Comparison of ENCODE assay signal across 22 cellular contexts in genomic region chr9:83681490-83681889, GRCh38. TPM values are rescaled to one million over a fixed set of nuclear protein-coding genes. Genes with fewer than 3 reads are reported as not detected.
A peak's percentile ranks its signal among the peaks of the same experiment; 100 is the strongest.
DNase-seq lines count a peak whose midpoint lies in the region; ATAC-seq and TF ChIP-seq lines count a peak whose summit lies in the region.
"Had no signal": no experiment of that assay in that cellular context is flagged by ENCODE, and none has a peak within 500 bp of the region (broad histone marks: within the 10 kb centered on the region; RNA-seq: fewer than 3 reads in every experiment).

No MANE protein-coding gene starts in this region.

- H3K9me3 Mint-ChIP-seq in activated T-cell treated with anti-CD3 and anti-CD28 coated beads, Interleukin-2, amount 50 U/mL, for 72 hours: no peaks in the 10 kb centered on the region
- H3K9me3 Mint-ChIP-seq in CD8-positive, alpha-beta T cell: no peaks in the 10 kb centered on the region
- no peaks in the 10 kb centered on the region for H3K9me3 Mint-ChIP-seq in central memory CD8-positive, alpha-beta T cell
- H3K9me3 Mint-ChIP-seq: CD4-positive, CD25-positive, alpha-beta regulatory T cell had no signal

- no peak for ATAC-seq in activated T-cell treated with anti-CD3 and anti-CD28 coated beads, Interleukin-2, amount 50 U/mL, for 72 hours (replicated peaks in 1 of 2)
- no peak for ATAC-seq in CD8-positive, alpha-beta T cell
- peak; percentile 61 for ATAC-seq in HG02885 (IDR thresholded peaks at IDR 0.05; ENCODE audit: poor library complexity, unreplicated experiment)
- ATAC-seq in central memory CD8-positive, alpha-beta T cell (replicated peaks; ENCODE audit: extremely low read depth, poor library complexity, severe bottlenecking): no peak
- ATAC-seq in GM19397 (IDR thresholded peaks at IDR 0.05; ENCODE audit: unreplicated experiment): no peak
- no peak for ATAC-seq in mucosa of descending colon
- ATAC-seq: HepG2 had no signal

- H3K27ac Mint-ChIP-seq in activated T-cell treated with anti-CD3 and anti-CD28 coated beads, Interleukin-2, amount 50 U/mL, for 72 hours: peak overlapping the region; percentile 20
- peak overlapping the region; percentile 4 for H3K27ac Mint-ChIP-seq in CD8-positive, alpha-beta T cell
- peak overlapping the region; percentile 78 for H3K27ac Mint-ChIP-seq in central memory CD8-positive, alpha-beta T cell (ENCODE audit: low read depth)

- POLR2A ChIA-PET in CD8-positive, alpha-beta T cell (lab: Charles Lee): no interaction called here

- no peak overlapping the region for H3K4me3 ChIP-seq in CD8-positive, alpha-beta T cell (ENCODE audit: low read depth, low read length)
- H3K4me3 ChIP-seq in mucosa of descending colon: no peak overlapping the region
- H3K4me3 ChIP-seq: HAP-1 had no signal

- peaks cover 2% of the 10 kb centered on the region for H3K4me1 ChIP-seq in CD8-positive, alpha-beta T cell (ENCODE audit: insufficient read depth, low read length)
- H3K4me1 ChIP-seq in mucosa of descending colon (ENCODE audit: low read depth): peaks cover 4% of the 10 kb centered on the region
- H3K4me1 ChIP-seq: BE2C had no signal

- H3K9me3 ChIP-seq in CD8-positive, alpha-beta T cell (ENCODE audit: low read length): no peaks in the 10 kb centered on the region
- no peaks in the 10 kb centered on the region for H3K9me3 ChIP-seq in mucosa of descending colon
- H3K9me3 ChIP-seq: BE2C, HAP-1 had no signal

- CTCF ChIA-PET in CD8-positive, alpha-beta T cell (lab: Charles Lee): interaction anchor here (1.0 kb wide), 1 partner anchor 24 kb away, joined by 4 read pairs; no protein-coding TSS in a partner anchor

- no peaks in the 10 kb centered on the region for H3K27me3 Mint-ChIP-seq in activated T-cell treated with anti-CD3 and anti-CD28 coated beads, Interleukin-2, amount 50 U/mL, for 72 hours (ENCODE audit: low read depth)
- H3K27me3 Mint-ChIP-seq in CD8-positive, alpha-beta T cell (ENCODE audit: low read depth): no peaks in the 10 kb centered on the region
- H3K27me3 Mint-ChIP-seq in central memory CD8-positive, alpha-beta T cell: no peaks in the 10 kb centered on the region
- H3K27me3 Mint-ChIP-seq: CD4-positive, CD25-positive, alpha-beta regulatory T cell had no signal

- TF ChIP-seq CTCF in CD8-positive, alpha-beta T cell (IDR thresholded peaks at IDR 0.05): no peak
- no peak for TF ChIP-seq CTCF in mucosa of descending colon (IDR thresholded peaks at IDR 0.05)

- peaks cover 37% of the 10 kb centered on the region for H3K4me1 Mint-ChIP-seq in activated T-cell treated with anti-CD3 and anti-CD28 coated beads, Interleukin-2, amount 50 U/mL, for 72 hours (ENCODE audit: low read depth)
- H3K4me1 Mint-ChIP-seq in CD8-positive, alpha-beta T cell (ENCODE audit: low read depth): peaks cover 27% of the 10 kb centered on the region
- H3K4me1 Mint-ChIP-seq in central memory CD8-positive, alpha-beta T cell: peaks cover 23% of the 10 kb centered on the region

- H3K27me3 ChIP-seq in CD8-positive, alpha-beta T cell (ENCODE audit: insufficient read depth, low read length): no peaks in the 10 kb centered on the region
- H3K27me3 ChIP-seq: BE2C had no signal

- intact Hi-C loops in CD8-positive, alpha-beta T cell (cut with DNase I, micrococcal nuclease): no loop called here
- intact Hi-C loops in mucosa of descending colon (cut with DNase I, micrococcal nuclease): no loop called here

- H3K36me3 Mint-ChIP-seq in activated T-cell treated with anti-CD3 and anti-CD28 coated beads, Interleukin-2, amount 50 U/mL, for 72 hours (ENCODE audit: insufficient read depth in 2 of 2): peaks cover 2 to 33% of the 10 kb centered on the region in 2 donors
- peaks cover 66% of the 10 kb centered on the region for H3K36me3 Mint-ChIP-seq in CD8-positive, alpha-beta T cell
- H3K36me3 Mint-ChIP-seq in central memory CD8-positive, alpha-beta T cell (ENCODE audit: insufficient read depth): peaks cover 66% of the 10 kb centered on the region

- DNase-seq in activated T-cell treated with anti-CD3 and anti-CD28 coated beads, Interleukin-2, amount 50 U/mL, for 72 hours: no peak
- DNase-seq in activated T-cell treated with anti-CD3 and anti-CD28 coated beads for 4 hours: no peak
- DNase-seq in CD8-positive, alpha-beta T cell: no peak
- no peak for DNase-seq in central memory CD8-positive, alpha-beta T cell (ENCODE audit: low spot score in 2 of 2)
- DNase-seq in mucosa of descending colon: no peak
- DNase-seq in activated gamma-delta T cell treated with Interleukin-2 at 50 U/mL for 16 hours: no peak
- DNase-seq: BE2C; Calu3; CD4-positive, CD25-positive, alpha-beta regulatory T cell; GF-D8; KBM-7; NCI-H1105; NCI-H2081; NCI-H2171 treated with DMSO at 0.1 percent for 48 hours; NCI-H446 treated with DMSO at 0.1 percent for 48 hours; NCI-H69; NK-92 treated with Interleukin-12 subunit alpha and Interleukin-12 subunit beta, amount 100 ng/mL, for 24 hours; Right ventricle myocardium superior had no signal

- H3K27ac ChIP-seq in CD8-positive, alpha-beta T cell (ENCODE audit: low read depth, low read length): no peak overlapping the region

- peaks cover 37% of the 10 kb centered on the region for H3K36me3 ChIP-seq in CD8-positive, alpha-beta T cell (ENCODE audit: insufficient read depth, low read length)
- H3K36me3 ChIP-seq in mucosa of descending colon (ENCODE audit: low read depth): no peaks in the 10 kb centered on the region

- H3K4me3 Mint-ChIP-seq in activated T-cell treated with anti-CD3 and anti-CD28 coated beads, Interleukin-2, amount 50 U/mL, for 72 hours: no peak overlapping the region
- no peak overlapping the region for H3K4me3 Mint-ChIP-seq in CD8-positive, alpha-beta T cell
- no peak overlapping the region for H3K4me3 Mint-ChIP-seq in central memory CD8-positive, alpha-beta T cell
- H3K4me3 Mint-ChIP-seq: CD4-positive, CD25-positive, alpha-beta regulatory T cell had no signal

RNA-seq across cellular contexts. Expression of gene UBQLN1, which starts 26.3 kb away (rescaled TPM):
- total RNA-seq in activated T-cell treated with anti-CD3 and anti-CD28 coated beads, Interleukin-2, amount 50 U/mL, for 72 hours: 10 to 100 TPM; 79.0 to 80.5 TPM
- 100 to 1,000 TPM; 163 to 169 TPM for total RNA-seq in CD8-positive, alpha-beta T cell
- total RNA-seq in mucosa of descending colon: 10 to 100 TPM; 74.3 to 100.0 (median 80.6) TPM

RNA-seq across cellular contexts. Expression of gene IDNK, which starts 58.5 kb away (rescaled TPM):
- 10 to 100 TPM; 10.6 to 10.7 TPM for total RNA-seq in activated T-cell treated with anti-CD3 and anti-CD28 coated beads, Interleukin-2, amount 50 U/mL, for 72 hours
- 1 to 10 TPM; 4.3 to 4.6 TPM for total RNA-seq in CD8-positive, alpha-beta T cell
- total RNA-seq in mucosa of descending colon: 10 to 100 TPM in 1 of 3 donors, 1 to 10 TPM in 2; 6.8 to 10.6 (median 7.1) TPM

Comparison
In these comparisons a context has a peak if more than half of its experiments do, and no peak if none do; other contexts are left out.
1. H3K27ac Mint-ChIP-seq: peak in every context shown above with its lines; median percentile 78 in central memory CD8-positive, alpha-beta T cell; 20 in activated T-cell treated with anti-CD3 and anti-CD28 coated beads, Interleukin-2, amount 50 U/mL, for 72 hours; 4 in CD8-positive, alpha-beta T cell.